ENCODE assay signal across 19 cellular contexts in the genomic region with DNA sequence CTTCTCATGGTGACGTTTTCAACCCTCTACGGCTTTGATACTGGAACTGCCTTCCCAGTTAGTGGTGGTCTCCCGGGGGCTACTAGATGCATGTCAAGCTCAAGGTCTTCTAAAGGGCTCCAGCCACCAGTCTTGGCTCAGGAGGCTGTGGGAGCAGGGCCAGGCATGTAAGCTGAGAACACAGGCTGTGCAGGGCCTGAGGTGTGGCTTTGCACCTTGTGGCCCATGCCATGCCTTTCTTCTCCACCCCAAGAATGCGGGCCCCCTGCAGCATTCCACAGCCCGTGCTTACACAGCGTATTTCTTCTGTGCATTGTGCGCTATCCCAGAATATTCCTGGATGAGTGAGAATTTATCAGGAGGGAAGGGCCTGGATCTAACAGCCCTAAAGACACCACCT.
A peak's percentile ranks its signal among the peaks of the same experiment; 100 is the strongest.
DNase-seq lines count a peak whose midpoint lies in the region; ATAC-seq and TF ChIP-seq lines count a peak whose summit lies in the region.
"Had no signal": no experiment of that assay in that cellular context is flagged by ENCODE, and none has a peak within 500 bp of the region (broad histone marks: within the 10 kb centered on the region; RNA-seq: fewer than 3 reads in every experiment).

No MANE protein-coding gene starts in this region.

- no peak overlapping the region for H2BK15ac ChIP-seq in neuronal stem cell (ENCODE audit: low read length)

- TF ChIP-seq CTCF in GM23338 (conservative IDR thresholded peaks at IDR 0.05; ENCODE audit: low read depth in 2 of 2) (no peak), PC-9 (conservative IDR thresholded peaks at IDR 0.05) (no peak), smooth muscle cell (IDR thresholded peaks at IDR 0.05; ENCODE audit: borderline replicate concordance, insufficient read depth, poor library complexity, severe bottlenecking) (no peak)

- H2BK120ac ChIP-seq in neuronal stem cell (ENCODE audit: low read depth, low read length): no peak overlapping the region

- H3K9me2 ChIP-seq in GM23338 (ENCODE audit: insufficient read depth) (no peaks in the 10 kb centered on the region), PC-9 (ENCODE audit: insufficient read depth) (no peaks in the 10 kb centered on the region)
- H3K9me2 ChIP-seq: SK-N-SH had no signal

- H3K4me2 ChIP-seq in GM23338 (no peak overlapping the region), PC-9 (0 out of 2 replicates have a peak overlapping the region, but pooled peaks have one; percentile 13), neuronal stem cell (ENCODE audit: insufficient read depth, low read length, poor library complexity, severe bottlenecking) (no peak overlapping the region), smooth muscle cell (no peak overlapping the region)
- H3K4me2 ChIP-seq: SK-N-SH had no signal

- no peaks in the 10 kb centered on the region for H3K36me3 Mint-ChIP-seq in GM23338 (ENCODE audit: low read depth)

- WGBS in neuronal stem cell (ENCODE audit: extremely low coverage in 2 of 2, insufficient read length in 2 of 2, insufficient replicate concordance in 1 of 2), 2 donors: no CpG with 5 or more reads among the region's 7 CpGs
- 86% methylated on average over 7 of the region's 7 CpGs for WGBS in smooth muscle cell (ENCODE audit: low lambda C conversion rate)

- H3K4me1 ChIP-seq in GM23338 (ENCODE audit: insufficient read depth): 0 out of 2 replicates have a peak, but pooled peaks cover 5% of the 10 kb centered on the region
- H3K4me1 ChIP-seq in PC-9 (replicated peaks; ENCODE audit: insufficient read depth): peaks cover 41% of the 10 kb centered on the region
- H3K4me1 ChIP-seq in neuronal stem cell (ENCODE audit: control insufficient read depth in 2 of 2, insufficient read depth in 1 of 2, low read depth in 1 of 2, low read length in 2 of 2): peaks cover 4 to 8% of the 10 kb centered on the region in 2 donors
- H3K4me1 ChIP-seq in smooth muscle cell (ENCODE audit: low read depth): peaks cover 12% of the 10 kb centered on the region

- H3K4ac ChIP-seq in neuronal stem cell (ENCODE audit: low read length): no peak overlapping the region

- no peak overlapping the region for H3K23ac ChIP-seq in neuronal stem cell (ENCODE audit: low read depth, low read length, poor library complexity)

- intact Hi-C loops in PC-9 (cut with micrococcal nuclease; ENCODE audit: unreplicated experiment): no loop called here

- POLR2A ChIA-PET in PC-9 (lab: Charles Lee; ENCODE audit: unreplicated experiment): no interaction called here

- H3K79me2 ChIP-seq in GM23338 (replicated peaks; ENCODE audit: insufficient read depth) (no peaks in the 10 kb centered on the region), PC-9 (ENCODE audit: low read depth) (no peaks in the 10 kb centered on the region), smooth muscle cell (ENCODE audit: low read depth) (no peaks in the 10 kb centered on the region)

- H2BK12ac ChIP-seq in neuronal stem cell (ENCODE audit: low read length): no peak overlapping the region

- no peak overlapping the region for H4K8ac ChIP-seq in neuronal stem cell (ENCODE audit: low read depth, low read length)

- no peak overlapping the region for H2BK5ac ChIP-seq in neuronal stem cell (ENCODE audit: low read length)

- CTCF ChIA-PET in PC-9 (lab: Charles Lee): no interaction called here

- no peaks in the 10 kb centered on the region for H4K20me1 ChIP-seq in GM23338 (replicated peaks; ENCODE audit: insufficient read depth)
- H4K20me1 ChIP-seq in PC-9 (ENCODE audit: insufficient read depth): no peaks in the 10 kb centered on the region
- no peaks in the 10 kb centered on the region for H4K20me1 ChIP-seq in smooth muscle cell (ENCODE audit: low read depth)

- no peak overlapping the region for H4K91ac ChIP-seq in neuronal stem cell (ENCODE audit: low read depth, low read length, poor library complexity)

- H3K4me1 Mint-ChIP-seq in GM23338: peaks cover 11% of the 10 kb centered on the region

- H3K9me3 ChIP-seq in PC-9 (ENCODE audit: insufficient read depth, low read depth): no peaks in the 10 kb centered on the region
- peaks cover 0 to 2% of the 10 kb centered on the region in 2 donors for H3K9me3 ChIP-seq in neuronal stem cell (replicated peaks in 1 of 2; ENCODE audit: control insufficient read depth in 2 of 2, insufficient read depth in 1 of 2, low read depth in 1 of 2, low read length in 2 of 2)
- H3K9me3 ChIP-seq in smooth muscle cell (replicated peaks; ENCODE audit: low read depth): no peaks in the 10 kb centered on the region
- H3K9me3 ChIP-seq: SK-N-SH had no signal

- H3K79me1 ChIP-seq in neuronal stem cell (ENCODE audit: low read depth, low read length): no peaks in the 10 kb centered on the region

- no peaks in the 10 kb centered on the region for H3K36me3 ChIP-seq in GM23338 (ENCODE audit: insufficient read depth)
- H3K36me3 ChIP-seq in PC-9 (ENCODE audit: low read depth): no peaks in the 10 kb centered on the region
- H3K36me3 ChIP-seq in neuronal stem cell (replicated peaks in 1 of 2; ENCODE audit: control insufficient read depth in 2 of 2, insufficient read depth in 2 of 2, low read length in 2 of 2): no peaks in the 10 kb centered on the region
- no peaks in the 10 kb centered on the region for H3K36me3 ChIP-seq in smooth muscle cell (ENCODE audit: low read depth)

- no peaks in the 10 kb centered on the region for H3K9me3 Mint-ChIP-seq in GM23338

- no peak overlapping the region for H2AFZ ChIP-seq in GM23338
- no peak overlapping the region for H2AFZ ChIP-seq in PC-9
- H2AFZ ChIP-seq in neuronal stem cell (ENCODE audit: low read length): no peak overlapping the region
- no peak overlapping the region for H2AFZ ChIP-seq in smooth muscle cell (ENCODE audit: low read depth)

- no peak overlapping the region for H3K9ac ChIP-seq in neuronal stem cell (ENCODE audit: low read depth, low read length, poor library complexity)
- no peak overlapping the region for H3K9ac ChIP-seq in smooth muscle cell (ENCODE audit: low read depth)
- H3K9ac ChIP-seq: SK-N-SH had no signal

- no peak overlapping the region for H3K4me3 Mint-ChIP-seq in GM23338

- H3F3A ChIP-seq in GM23338 (replicated peaks; ENCODE audit: low read depth) (no peaks in the 10 kb centered on the region), PC-9 (ENCODE audit: insufficient read depth, low read depth) (peaks cover 24% of the 10 kb centered on the region; the same call in 1 of the 2 replicates), smooth muscle cell (ENCODE audit: low read depth) (peaks cover 20% of the 10 kb centered on the region)

- no peaks in the 10 kb centered on the region for H3K27me3 ChIP-seq in GM23338 (ENCODE audit: insufficient read depth)
- no peaks in the 10 kb centered on the region for H3K27me3 ChIP-seq in PC-9 (ENCODE audit: insufficient read depth, low read depth)
- H3K27me3 ChIP-seq in neuronal stem cell (ENCODE audit: control insufficient read depth in 3 of 3, insufficient read depth in 3 of 3, low read depth in 1 of 3, low read length in 3 of 3): peaks cover 0 to 2% (median 0%) of the 10 kb centered on the region in 3 experiments
- no peaks in the 10 kb centered on the region for H3K27me3 ChIP-seq in smooth muscle cell (ENCODE audit: low read depth)

- BruUV-seq in PC-9 (replicated peaks; lab: Mats Ljungman, UMichigan): no TSS peak

- DNase-seq in GM23338 (ENCODE audit: low spot score) (no peak), PC-9 (peak in 1 of 2 experiments; percentile 69), neuronal stem cell (ENCODE audit: low spot score) (no peak), smooth muscle cell (lab: John Stamatoyannopoulos, UW; ENCODE audit: unreplicated experiment) (no peak), OCI-M2 (lab: John Stamatoyannopoulos, UW; ENCODE audit: unreplicated experiment) (no peak), GDM1 (lab: John Stamatoyannopoulos, UW) (no peak), NCI-H446 treated with DMSO at 0.1 percent for 48 hours (lab: John Stamatoyannopoulos, UW) (no peak)
- DNase-seq: DMS79; GOT3; NCI-H1105 treated with DMSO at 0.1 percent for 48 hours; NCI-H1694; NCI-H2081 treated with DMSO at 0.1 percent for 48 hours; NCI-H748 treated with DMSO at 0.1 percent for 48 hours; NK-92 treated with Interleukin-12 subunit alpha and Interleukin-12 subunit beta, amount 100 ng/mL, for 24 hours; SHP77 treated with DMSO at 0.1 percent for 48 hours; SK-N-SH had no signal

- H3K18ac ChIP-seq in neuronal stem cell (ENCODE audit: low read length): peak overlapping the region; percentile 7

- H2AK5ac ChIP-seq in neuronal stem cell (ENCODE audit: low read depth, low read length): no peak overlapping the region

- no peak overlapping the region for H3K27ac Mint-ChIP-seq in GM23338

- ATAC-seq in GM23338 (peak; percentile 41; the same call in 2 of the 3 replicates), HG02759 (IDR thresholded peaks at IDR 0.05; ENCODE audit: unreplicated experiment) (no peak)
- ATAC-seq: K562 had no signal

- H3K4me3 ChIP-seq in GM23338 (no peak overlapping the region), PC-9 (no peak overlapping the region), neuronal stem cell (ENCODE audit: low read length in 2 of 2) (peak overlapping the region in 1 of 2 donors; percentile 42), smooth muscle cell (no peak overlapping the region)
- H3K4me3 ChIP-seq: K562 had no signal

- H3K27ac ChIP-seq in GM23338 (ENCODE audit: low read depth) (no peak overlapping the region), PC-9 (no peak overlapping the region), neuronal stem cell (replicated peaks; ENCODE audit: low read length) (no peak overlapping the region), smooth muscle cell (ENCODE audit: low read depth) (peak overlapping the region; percentile 75)
- H3K27ac ChIP-seq: C4-2B had no signal

- peaks cover 5% of the 10 kb centered on the region for H3K27me3 Mint-ChIP-seq in GM23338 (ENCODE audit: insufficient read depth, low read depth, poor library complexity)

- H3K14ac ChIP-seq in neuronal stem cell (ENCODE audit: low read length): peak overlapping the region; percentile 84
